Comparison of ENCODE assay signal across 1 cellular context in genomic region chr18:51765712-51766360, GRCh38.
TF ChIP-seq lines count a peak whose summit lies in the region.

No MANE protein-coding gene starts in this region.

TF ChIP-seq in GM12878, 131 proteins besides CTCF, POLR2A, EP300 and RAD21 (continued from another document):
- no peak for TF ChIP-seq ZNF687 (IDR thresholded peaks at IDR 0.05)
